In the genomic region with DNA sequence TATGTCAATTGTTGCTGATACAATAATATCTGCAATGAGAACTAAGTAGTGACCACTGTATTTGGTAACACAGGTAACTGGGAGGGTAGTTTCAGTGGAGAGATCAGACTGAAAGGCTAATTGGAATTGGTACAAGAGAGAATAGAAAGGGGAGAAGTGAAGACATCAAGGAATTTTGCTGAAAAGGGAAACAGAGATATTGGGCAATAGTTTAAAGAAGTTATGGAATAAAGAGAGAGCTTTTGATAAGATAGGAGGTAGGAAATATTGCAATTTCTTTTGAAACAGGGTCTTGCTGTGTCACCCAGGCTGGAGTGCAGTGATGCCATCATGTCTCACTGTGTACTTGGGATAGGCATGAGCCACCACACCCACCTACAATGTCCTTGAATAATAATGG, we compare ENCODE assay signal across 28 cellular contexts.
"Had no signal": no experiment of that assay in that cellular context is flagged by ENCODE, and none has a peak within 500 bp of the region (broad histone marks: within the 10 kb centered on the region; RNA-seq: fewer than 3 reads in every experiment).

No MANE protein-coding gene starts in this region.

- H3K27ac Mint-ChIP-seq: mesothelial cell of epicardium had no signal

- FAIRE-seq: colon, endothelial cell of umbilical vein, islet of Langerhans, keratinocyte had no signal

- H3K4me1 Mint-ChIP-seq: mesothelial cell of epicardium, naive B cell had no signal

- H3K27me3 ChIP-seq: dorsolateral prefrontal cortex, esophagus squamous epithelium, gastrocnemius medialis, heart right ventricle, left lung had no signal

- H3K36me3 Mint-ChIP-seq: mesothelial cell of epicardium, naive B cell had no signal

- H3K27ac ChIP-seq: coronary artery, dorsolateral prefrontal cortex, epithelial cell of prostate, esophagus squamous epithelium, gastrocnemius medialis, heart right ventricle, left lung, lower lobe of right lung had no signal

- H3K4me3 Mint-ChIP-seq: mesothelial cell of epicardium, naive B cell had no signal

- H3K4me3 ChIP-seq: coronary artery, dorsolateral prefrontal cortex, esophagus squamous epithelium, gastrocnemius medialis, heart right ventricle, left lung, lower lobe of right lung, mucosa of descending colon had no signal

- H3K9me3 ChIP-seq: esophagus squamous epithelium, gastrocnemius medialis, heart right ventricle, left lung, lower lobe of right lung, mucosa of descending colon had no signal

- H3K4me1 ChIP-seq: esophagus squamous epithelium, gastrocnemius medialis, heart right ventricle, left lung, lower lobe of right lung had no signal

- ATAC-seq: esophagus mucosa, gastrocnemius medialis, heart right ventricle, left cardiac atrium, left lung, left ventricle myocardium superior, lower lobe of right lung, mucosa of descending colon had no signal

- DNase-seq: dermis blood vessel endothelial cell; dorsolateral prefrontal cortex; effector CD4-positive, alpha-beta T cell; effector memory CD4-positive, alpha-beta T cell; erythroblast; esophagus squamous epithelium; foreskin fibroblast; foreskin melanocyte; gastrocnemius medialis; glutamatergic neuron; head of caudate nucleus; heart right ventricle; hippocampal formation; left cardiac atrium; left lung; left ventricle myocardium superior; lower lobe of right lung; mesenchymal stem cell; mucosa of descending colon; naive B cell had no signal

- H3K27me3 Mint-ChIP-seq: naive B cell had no signal

- H3K9me3 Mint-ChIP-seq: mesothelial cell of epicardium had no signal

- H3K36me3 ChIP-seq: esophagus squamous epithelium, gastrocnemius medialis, heart right ventricle, left lung, lower lobe of right lung had no signal
